In the genomic region with DNA sequence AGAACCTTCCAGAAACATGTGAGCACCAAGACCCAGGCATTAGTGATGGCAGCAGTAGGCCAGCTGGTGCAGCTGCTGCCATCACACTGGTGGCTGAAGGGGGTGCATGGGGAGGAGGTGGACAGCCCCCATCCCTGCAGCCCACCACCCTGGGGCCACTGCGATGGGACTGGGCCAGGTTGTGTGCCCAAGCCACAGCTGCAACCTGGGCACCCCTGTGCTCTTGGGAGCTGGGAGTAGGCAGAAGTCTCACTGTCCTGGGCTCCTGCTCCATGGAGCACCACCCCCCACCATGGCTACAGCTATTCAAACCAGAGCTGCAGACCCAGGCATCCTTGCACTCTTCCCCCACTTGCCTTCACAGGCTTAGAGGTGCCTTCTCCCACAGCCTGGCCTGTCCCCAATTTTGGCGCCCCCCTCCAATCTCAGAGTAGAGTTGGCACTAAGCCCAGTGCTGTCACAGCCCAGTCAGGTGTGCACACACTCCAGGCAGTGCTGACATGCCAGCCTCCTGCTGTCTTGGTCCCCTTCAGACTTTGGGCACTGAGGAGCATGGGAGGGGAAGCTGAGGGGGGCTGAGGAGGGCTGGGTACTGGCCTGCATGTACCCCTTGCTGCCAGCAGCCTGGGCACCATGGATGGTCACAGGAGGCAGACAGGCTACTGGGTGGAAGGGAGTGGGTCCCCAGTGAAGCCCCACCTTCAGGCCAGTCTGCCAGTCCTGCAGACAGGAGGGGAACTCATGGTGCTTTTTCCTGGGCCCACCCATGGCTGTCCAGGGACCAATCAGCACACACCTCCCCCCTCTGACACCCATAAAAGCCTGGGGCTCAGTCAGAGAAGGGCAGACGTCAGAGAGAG, we compare ENCODE assay signal across 11 cellular contexts.
DNase-seq lines count a peak whose midpoint lies in the region; ATAC-seq lines count a peak whose summit lies in the region.
"Had no signal": no experiment of that assay in that cellular context is flagged by ENCODE, and none has a peak within 500 bp of the region (broad histone marks: within the 10 kb centered on the region; RNA-seq: fewer than 3 reads in every experiment).

No MANE protein-coding gene starts in this region.

- H3K4me3 Mint-ChIP-seq in stimulated activated naive CD8-positive, alpha-beta T cell treated with anti-CD3 and anti-CD28 coated beads, Interleukin-15, amount 100 ng/mL, for 72 hours, result no peak overlapping the region
- no peak overlapping the region for H3K4me3 Mint-ChIP-seq in naive thymus-derived CD4-positive, alpha-beta T cell
- H3K4me3 Mint-ChIP-seq: CD14-positive monocyte; CD8-positive, alpha-beta memory T cell; IgD-negative memory B cell had no signal

- no peaks in the 10 kb centered on the region for H3K9me3 ChIP-seq in naive thymus-derived CD4-positive, alpha-beta T cell (ENCODE audit: control insufficient read depth in 2 of 3, low read length in 3 of 3)
- H3K9me3 ChIP-seq: HAP-1 had no signal

- intact Hi-C loops in naive thymus-derived CD4-positive, alpha-beta T cell (cut with micrococcal nuclease), result no loop called here

- H3K27ac ChIP-seq in naive thymus-derived CD4-positive, alpha-beta T cell (ENCODE audit: low read depth, low read length), result no peak overlapping the region

- POLR2A ChIA-PET in naive thymus-derived CD4-positive, alpha-beta T cell (lab: Charles Lee), result no interaction called here

- no peak overlapping the region for H3K27ac Mint-ChIP-seq in stimulated activated naive CD8-positive, alpha-beta T cell treated with anti-CD3 and anti-CD28 coated beads, Interleukin-15, amount 100 ng/mL, for 72 hours
- H3K27ac Mint-ChIP-seq in naive thymus-derived CD4-positive, alpha-beta T cell, result no peak overlapping the region
- H3K27ac Mint-ChIP-seq: CD8-positive, alpha-beta memory T cell; IgD-negative memory B cell had no signal

- peak; percentile 38 for ATAC-seq in stimulated activated naive CD8-positive, alpha-beta T cell treated with anti-CD3 and anti-CD28 coated beads, Interleukin-15, amount 100 ng/mL, for 72 hours
- ATAC-seq in stimulated activated naive CD8-positive, alpha-beta T cell treated with anti-CD3 and anti-CD28 coated beads, Interleukin-15, Interleukin-2, amounts not matched to agents 100 U/mL and 50 U/mL, for 24 hours, result no peak
- ATAC-seq in naive thymus-derived CD4-positive, alpha-beta T cell, result peak; percentile 23
- ATAC-seq in GM21447 (IDR thresholded peaks at IDR 0.05; ENCODE audit: unreplicated experiment), result no peak

- H3K36me3 ChIP-seq in naive thymus-derived CD4-positive, alpha-beta T cell (ENCODE audit: control insufficient read depth in 2 of 3, insufficient read depth in 3 of 3, low read length in 3 of 3), result no peaks in the 10 kb centered on the region
- H3K36me3 ChIP-seq: HAP-1 had no signal

- peaks cover 5 to 10% of the 10 kb centered on the region in 2 donors for H3K9me3 Mint-ChIP-seq in stimulated activated naive CD8-positive, alpha-beta T cell treated with anti-CD3 and anti-CD28 coated beads, Interleukin-15, amount 100 ng/mL, for 72 hours
- peaks cover 0 to 15% (median under 1%) of the 10 kb centered on the region in 11 donors for H3K9me3 Mint-ChIP-seq in naive thymus-derived CD4-positive, alpha-beta T cell
- H3K9me3 Mint-ChIP-seq: IgD-negative memory B cell had no signal

- CTCF ChIA-PET in naive thymus-derived CD4-positive, alpha-beta T cell (lab: Charles Lee), result no interaction called here

- H3K27me3 ChIP-seq in naive thymus-derived CD4-positive, alpha-beta T cell (ENCODE audit: control insufficient read depth in 2 of 2, insufficient read depth in 2 of 2, low read length in 2 of 2), result no peaks in the 10 kb centered on the region

- no peak for DNase-seq in stimulated activated naive CD8-positive, alpha-beta T cell treated with anti-CD3 and anti-CD28 coated beads, Interleukin-15, amount 100 ng/mL, for 72 hours
- no peak for DNase-seq in stimulated activated naive CD8-positive, alpha-beta T cell treated with anti-CD3 and anti-CD28 coated beads, Interleukin-15, Interleukin-2, amounts not matched to agents 100 U/mL and 50 U/mL, for 24 hours
- DNase-seq in NCI-H1105 treated with DMSO at 0.1 percent for 48 hours (lab: John Stamatoyannopoulos, UW) (peak; percentile 50), CD1c-positive myeloid dendritic cell (ENCODE audit: extremely low spot score) (no peak)
- no peak for DNase-seq in naive thymus-derived CD4-positive, alpha-beta T cell
- no peak for DNase-seq in stimulated activated naive CD4-positive, alpha-beta T cell (lab: John Stamatoyannopoulos, UW)
- DNase-seq: CD8-positive, alpha-beta memory T cell had no signal

- H3K4me1 ChIP-seq in naive thymus-derived CD4-positive, alpha-beta T cell (ENCODE audit: control insufficient read depth in 2 of 2, insufficient read depth in 2 of 2, low read length in 2 of 2), result no peaks in the 10 kb centered on the region
- H3K4me1 ChIP-seq: HAP-1 had no signal

- H3K4me3 ChIP-seq in naive thymus-derived CD4-positive, alpha-beta T cell (ENCODE audit: low read length), result no peak overlapping the region
- H3K4me3 ChIP-seq: HAP-1 had no signal

- H3K4me1 Mint-ChIP-seq in stimulated activated naive CD8-positive, alpha-beta T cell treated with anti-CD3 and anti-CD28 coated beads, Interleukin-15, amount 100 ng/mL, for 72 hours, result no peaks in the 10 kb centered on the region
- H3K4me1 Mint-ChIP-seq in naive thymus-derived CD4-positive, alpha-beta T cell, result no peaks in the 10 kb centered on the region
- H3K4me1 Mint-ChIP-seq: CD14-positive monocyte; CD8-positive, alpha-beta memory T cell; IgD-negative memory B cell had no signal

- H3K27me3 Mint-ChIP-seq in stimulated activated naive CD8-positive, alpha-beta T cell treated with anti-CD3 and anti-CD28 coated beads, Interleukin-15, amount 100 ng/mL, for 72 hours, result peaks cover 12% of the 10 kb centered on the region
- peaks cover 0 to 14% (median 4%) of the 10 kb centered on the region in 5 donors for H3K27me3 Mint-ChIP-seq in naive thymus-derived CD4-positive, alpha-beta T cell

- no peaks in the 10 kb centered on the region for H3K36me3 Mint-ChIP-seq in naive thymus-derived CD4-positive, alpha-beta T cell
- H3K36me3 Mint-ChIP-seq: CD14-positive monocyte; CD8-positive, alpha-beta memory T cell; IgD-negative memory B cell had no signal

Comparison
In these comparisons a context has a peak if more than half of its experiments do, and no peak if none do; other contexts are left out.
1. ATAC-seq: peak in stimulated activated naive CD8-positive, alpha-beta T cell treated with anti-CD3 and anti-CD28 coated beads, Interleukin-15, amount 100 ng/mL, for 72 hours (single experiment) and naive thymus-derived CD4-positive, alpha-beta T cell (single experiment); none in stimulated activated naive CD8-positive, alpha-beta T cell treated with anti-CD3 and anti-CD28 coated beads, Interleukin-15, Interleukin-2, amounts not matched to agents 100 U/mL and 50 U/mL, for 24 hours (single experiment) and GM21447 (single experiment).